ENCODE assay signal across 8 cellular contexts in the genomic region with DNA sequence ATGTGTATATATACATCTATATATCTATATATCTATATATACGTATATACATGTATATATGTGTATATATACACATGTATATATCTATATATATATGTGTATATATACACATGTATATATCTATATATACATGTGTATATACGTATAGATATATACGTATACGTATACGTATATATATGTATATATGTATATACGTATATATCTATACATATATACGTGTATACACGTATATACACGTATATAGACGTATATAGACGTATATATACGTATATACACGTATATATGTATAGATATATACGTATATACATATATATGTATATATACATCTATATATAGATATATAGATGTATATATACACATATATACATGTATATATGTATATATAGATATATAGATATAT.
"Had no signal": no experiment of that assay in that cellular context is flagged by ENCODE, and none has a peak within 500 bp of the region (broad histone marks: within the 10 kb centered on the region; RNA-seq: fewer than 3 reads in every experiment).

No MANE protein-coding gene starts in this region.

- H3K4me3 Mint-ChIP-seq: H9, IgD-negative memory B cell had no signal

- H3K4me3 ChIP-seq: GM23248 had no signal

- DNase-seq: GM23248, GOT3, H9, HCEC 1CT, KG1 had no signal

- H3K4me1 Mint-ChIP-seq: IgD-negative memory B cell had no signal

- FAIRE-seq: HepG2 had no signal

- H3K27ac Mint-ChIP-seq: H9, IgD-negative memory B cell had no signal

- H3K36me3 Mint-ChIP-seq: IgD-negative memory B cell had no signal

- H3K27ac ChIP-seq: GM23248, HL-60 had no signal
